7 cellular contexts compared by ENCODE assay signal in genomic region chr4:126604273-126604867, GRCh38.
DNase-seq lines count a peak whose midpoint lies in the region; ATAC-seq and TF ChIP-seq lines count a peak whose summit lies in the region.

No MANE protein-coding gene starts in this region.

- H3K4me1 ChIP-seq in testis: no peaks in the 10 kb centered on the region

- no peaks in the 10 kb centered on the region for H3K27me3 ChIP-seq in testis

- ATAC-seq in HG03432 (IDR thresholded peaks at IDR 0.05; ENCODE audit: unreplicated experiment) (peak; percentile 80), HG03039 (IDR thresholded peaks at IDR 0.05; ENCODE audit: unreplicated experiment) (no peak)

- intact Hi-C loops in testis (cut with DNase I; ENCODE audit: low total_unique reads): no loop called here

- peak; percentile 30 for DNase-seq in SKM-1 (lab: John Stamatoyannopoulos, UW; ENCODE audit: unreplicated experiment)
- DNase-seq in glomerular visceral epithelial cell (ENCODE audit: extremely low spot score): peak; percentile 40
- DNase-seq in testis: peak; percentile 61
- DNase-seq in NCI-H128 (lab: John Stamatoyannopoulos, UW; ENCODE audit: unreplicated experiment): no peak

- H3K9me3 ChIP-seq in testis: no peaks in the 10 kb centered on the region

- H3K36me3 ChIP-seq in testis (ENCODE audit: low read depth, missing control alignments): no peaks in the 10 kb centered on the region

- TF ChIP-seq POLR2A in testis (IDR thresholded peaks at IDR 0.05): no peak

- H3K27ac ChIP-seq in testis: no peak overlapping the region

- no peak overlapping the region for H3K4me3 ChIP-seq in GM12875 (ENCODE audit: low read depth, low read length)
- H3K4me3 ChIP-seq in testis: no peak overlapping the region

- WGBS in testis, 2 donors: 45 to 57% methylated on average over 3 of the region's 3 CpGs

- TF ChIP-seq CTCF in GM12875 (IDR thresholded peaks at IDR 0.05; ENCODE audit: borderline replicate concordance, insufficient read depth, low read depth, low read length) (peak; percentile 47; the same call in 1 of the 2 replicates), testis (IDR thresholded peaks at IDR 0.05) (peak; percentile 28 to 65 (median 43))
